In genomic region chr19:13794752-13795589, GRCh38 we compare ENCODE assay signal across 8 cellular contexts. TPM values are rescaled to one million over a fixed set of nuclear protein-coding genes. Genes with fewer than 3 reads are reported as not detected.
DNase-seq lines count a peak whose midpoint lies in the region; ATAC-seq lines count a peak whose summit lies in the region.

Gene ZSWIM4 (plus strand): TSS chr19:13795443. CDS start chr19:13795649, 206 bp downstream.

- ATAC-seq in GM21360 (IDR thresholded peaks at IDR 0.05; ENCODE audit: unreplicated experiment) (peak; percentile 94), memory B cell (ENCODE audit: low read depth) (peak; percentile 93)
- peak; percentile 83 for ATAC-seq in effector memory CD8-positive, alpha-beta T cell (replicated peaks)

- peak within 1 kb of the TSS; percentile 94 to 99 for H3K4me3 Mint-ChIP-seq in effector memory CD8-positive, alpha-beta T cell
- H3K4me3 Mint-ChIP-seq in memory B cell = peak within 1 kb of the TSS; percentile 94

- DNase-seq in COLO668 (lab: John Stamatoyannopoulos, UW; ENCODE audit: unreplicated experiment) = peak; percentile 98
- peak; percentile 95 for DNase-seq in HT-29 (ENCODE audit: low spot score)
- peak; percentile 98 for DNase-seq in NK-92 treated with Interleukin-12 subunit alpha and Interleukin-12 subunit beta, amount 100 ng/mL, for 24 hours (lab: John Stamatoyannopoulos, UW)
- DNase-seq in activated CD8-positive, alpha-beta memory T cell treated with anti-CD3 and anti-CD28 coated beads for 4 hours (ENCODE audit: low read depth in 2 of 2) = peak; percentile 88 to 89
- DNase-seq in effector memory CD8-positive, alpha-beta T cell = peak; percentile 72 to 86 (median 84)
- DNase-seq in memory B cell (ENCODE audit: low spot score in 2 of 2) = peak; percentile 83 to 94
- peak; percentile 88 for DNase-seq in stimulated activated CD8-positive, alpha-beta memory T cell treated with anti-CD3 and anti-CD28 coated beads, Interleukin-12 subunit alpha, Interleukin-12 subunit beta, amount 100 ng/mL, for 1 hour (ENCODE audit: low read depth)

- no peaks in the 10 kb centered on the region for H3K27me3 Mint-ChIP-seq in effector memory CD8-positive, alpha-beta T cell
- no peaks in the 10 kb centered on the region for H3K27me3 Mint-ChIP-seq in memory B cell

- no peaks in the 10 kb centered on the region for H3K9me3 Mint-ChIP-seq in effector memory CD8-positive, alpha-beta T cell
- no peaks in the 10 kb centered on the region for H3K9me3 Mint-ChIP-seq in memory B cell

- peaks cover 23% of the 10 kb centered on the region for H3K36me3 Mint-ChIP-seq in effector memory CD8-positive, alpha-beta T cell (ENCODE audit: insufficient read depth)
- H3K36me3 Mint-ChIP-seq in memory B cell = no peaks in the 10 kb centered on the region

- H3K4me1 Mint-ChIP-seq in effector memory CD8-positive, alpha-beta T cell (ENCODE audit: low read depth in 2 of 2) = peaks cover 27 to 29% of the 10 kb centered on the region in 2 donors
- H3K4me1 Mint-ChIP-seq in memory B cell = peaks cover 24% of the 10 kb centered on the region

- peak within 1 kb of the TSS; percentile 98 to 99 for H3K27ac Mint-ChIP-seq in effector memory CD8-positive, alpha-beta T cell
- peak within 1 kb of the TSS; percentile 88 for H3K27ac Mint-ChIP-seq in memory B cell

RNA-seq across cellular contexts. Expression of gene ZSWIM4, which starts in this region (rescaled TPM):
- total RNA-seq in HT-29 (2014; rRNA removed; shearing (Covaris generic)) = 4.3 and 4.4 TPM in 2 replicates

Comparison
In these comparisons a context has a peak if more than half of its experiments do, and no peak if none do; other contexts are left out.
1. Peak in every context shown above with its lines: DNase-seq and ATAC-seq.